ENCODE assay signal across 1 cellular context in genomic region chr11:73931039-73931645, GRCh38.
TF ChIP-seq lines count a peak whose summit lies in the region.

No MANE protein-coding gene starts in this region.

TF ChIP-seq in GM12878, 131 proteins besides CTCF, POLR2A, EP300 and RAD21:
- no peak for TF ChIP-seq PKNOX1 (IDR thresholded peaks at IDR 0.05)
- TF ChIP-seq SMC3 (IDR thresholded peaks at IDR 0.05; ENCODE audit: borderline replicate concordance, low read length), result peak; percentile 32; the same call in 1 of the 2 replicates
- TF ChIP-seq TAF1 (IDR thresholded peaks at IDR 0.05; ENCODE audit: borderline replicate concordance, low read depth, low read length), result no peak
- TF ChIP-seq GABPA (IDR thresholded peaks at IDR 0.05; ENCODE audit: low read depth), result no peak
TF ChIP-seq in GM12878: peak in this region for 1.
